In genomic region chr5:141484499-141485304, GRCh38 we compare ENCODE assay signal across 9 cellular contexts. TPM values are rescaled to one million over a fixed set of nuclear protein-coding genes. Genes with fewer than 3 reads are reported as not detected.
DNase-seq lines count a peak whose midpoint lies in the region; ATAC-seq and TF ChIP-seq lines count a peak whose summit lies in the region.
"Had no signal": no experiment of that assay in that cellular context is flagged by ENCODE, and none has a peak within 500 bp of the region (broad histone marks: within the 10 kb centered on the region; RNA-seq: fewer than 3 reads in every experiment).

Gene PCDHGC4 (plus strand): TSS chr5:141485030. CDS start chr5:141485174, 144 bp downstream.

- TF ChIP-seq CTCF in SK-N-SH (IDR thresholded peaks at IDR 0.05) (no peak), heart left ventricle (IDR thresholded peaks at IDR 0.05) (no peak)

- CTCF ChIA-PET in SK-N-SH (lab: Yijun Ruan, JAX) = interaction anchor here (1.0 to 7.9 kb wide), 11 partner anchors 9 to 643 kb away, joined by 3 to 75 read pairs (median 7); partner anchors contain the start of genes PCDHA8, PCDHGA7 and PCDHGC3

- no peak within 1 kb of the TSS for H2AFZ ChIP-seq in SK-N-SH (ENCODE audit: low read depth)

- ATAC-seq in HG02759 (IDR thresholded peaks at IDR 0.05; ENCODE audit: unreplicated experiment) = peak; percentile 60
- ATAC-seq in heart left ventricle = peak in 2 of 4 donors; percentile 23 to 42
- ATAC-seq in T-helper 17 cell = no peak
- ATAC-seq in HG03159 (IDR thresholded peaks at IDR 0.05; ENCODE audit: unreplicated experiment) = no peak

- H3K27ac ChIP-seq in SK-N-SH (ENCODE audit: low read depth in 2 of 2, low read length in 1 of 2) (peak within 1 kb of the TSS; percentile 11 to 91; a peak in 3 of 4 replicates), heart left ventricle (peak within 1 kb of the TSS in 2 of 12 donors; percentile 9), rectal smooth muscle tissue (ENCODE audit: low read depth, low read length) (no peak within 1 kb of the TSS)

- no peak within 1 kb of the TSS for H3K27ac Mint-ChIP-seq in T-helper 17 cell

- H3K9me3 ChIP-seq in SK-N-SH (no peaks in the 10 kb centered on the region), heart left ventricle (no peaks in the 10 kb centered on the region), T-helper 17 cell (ENCODE audit: control insufficient read depth, low read length, poor library complexity, severe bottlenecking) (no peaks in the 10 kb centered on the region)

- no peak for TF ChIP-seq EP300 in SK-N-SH (IDR thresholded peaks at IDR 0.05; ENCODE audit: borderline replicate concordance in 1 of 2, low read depth in 1 of 2, low read length in 1 of 2)

- WGBS in SK-N-SH (ENCODE audit: low lambda C conversion rate) = 40% methylated on average over 30 of the region's 40 CpGs
- 9 to 17% (median 13%) methylated on average over 34 to 40 of the region's 40 CpGs for WGBS in heart left ventricle, 4 donors

- DNase-seq in SK-N-SH (peak; percentile 91), heart left ventricle (peak in 1 of 5 donors; percentile 29), T-helper 17 cell (no peak), UCSD-AML1 (lab: John Stamatoyannopoulos, UW; ENCODE audit: unreplicated experiment) (no peak), EL (no peak)

- H3K27me3 Mint-ChIP-seq in T-helper 17 cell = peaks cover 96% of the 10 kb centered on the region

- TF ChIP-seq RAD21 in SK-N-SH (IDR thresholded peaks at IDR 0.05; ENCODE audit: low read length) = 0 out of 2 replicates have a peak, but pooled peaks have one; percentile 2

- H3K4me3 ChIP-seq in SK-N-SH (ENCODE audit: low read depth in 2 of 2, low read length in 1 of 2) (peak within 1 kb of the TSS in 1 of 2 experiments; percentile 42; a peak in 2 of 4 replicates), heart left ventricle (peak within 1 kb of the TSS in 11 of 12 donors; percentile 1 to 57 (median 44)), rectal smooth muscle tissue (ENCODE audit: low read length) (peak within 1 kb of the TSS; percentile 58)
- H3K4me3 ChIP-seq: lung had no signal

- peaks cover 29 to 33% of the 10 kb centered on the region in 2 experiments for H3K36me3 ChIP-seq in SK-N-SH (replicated peaks in 1 of 2; ENCODE audit: control insufficient read depth in 1 of 2, insufficient read depth in 2 of 2, low read length in 1 of 2)
- peaks cover 0 to 25% (median 5%) of the 10 kb centered on the region in 9 donors for H3K36me3 ChIP-seq in heart left ventricle
- H3K36me3 ChIP-seq in rectal smooth muscle tissue (ENCODE audit: control insufficient read depth, insufficient read depth, low read length) = no peaks in the 10 kb centered on the region

- no peak within 1 kb of the TSS for H3K4me3 Mint-ChIP-seq in T-helper 17 cell

- H3K27me3 ChIP-seq in SK-N-SH (ENCODE audit: insufficient read depth) (no peaks in the 10 kb centered on the region), heart left ventricle (peaks cover 0 to 23% (median 0%) of the 10 kb centered on the region in 9 donors), rectal smooth muscle tissue (ENCODE audit: control insufficient read depth, insufficient read depth, low read length) (no peaks in the 10 kb centered on the region)

- TF ChIP-seq POLR2A in heart left ventricle (IDR thresholded peaks at IDR 0.05) = no peak

- peaks cover 88% of the 10 kb centered on the region for H3K79me2 ChIP-seq in SK-N-SH (ENCODE audit: insufficient read depth)

- H3K9ac ChIP-seq in SK-N-SH = no peak within 1 kb of the TSS
- H3K9ac ChIP-seq in rectal smooth muscle tissue (ENCODE audit: low read length) = no peak within 1 kb of the TSS

- H3K4me2 ChIP-seq in SK-N-SH = peak within 1 kb of the TSS; percentile 49; the same call in 1 of the 2 replicates

- H3F3A ChIP-seq in SK-N-SH (replicated peaks; ENCODE audit: insufficient read depth) = peaks cover 9% of the 10 kb centered on the region

- peaks cover 57% of the 10 kb centered on the region; the same call in 1 of the 2 replicates for H4K20me1 ChIP-seq in SK-N-SH (ENCODE audit: insufficient read depth)

- no peaks in the 10 kb centered on the region for H3K9me2 ChIP-seq in SK-N-SH

- H3K36me3 Mint-ChIP-seq in T-helper 17 cell (ENCODE audit: low read depth) = no peaks in the 10 kb centered on the region

- POLR2A ChIA-PET in SK-N-SH (lab: Yijun Ruan, JAX) = interaction anchor here (0.5 to 3.3 kb wide), 8 partner anchors 9 to 73 kb away, joined by 3 to 14 read pairs (median 5); partner anchors contain the start of gene PCDHGC3

- intact Hi-C loops in heart left ventricle (cut with DNase I) = no loop called here

- H3K4me1 Mint-ChIP-seq in T-helper 17 cell = peaks cover 2% of the 10 kb centered on the region

- H3K4me1 ChIP-seq in SK-N-SH (ENCODE audit: control insufficient read depth in 1 of 2, insufficient read depth in 2 of 2, low read depth in 1 of 2, low read length in 1 of 2) = peaks cover 29 to 44% of the 10 kb centered on the region in 2 experiments
- peaks cover 3 to 90% (median 32%) of the 10 kb centered on the region in 12 donors for H3K4me1 ChIP-seq in heart left ventricle
- H3K4me1 ChIP-seq in rectal smooth muscle tissue (ENCODE audit: control insufficient read depth, insufficient read depth, low read length) = peaks cover 17% of the 10 kb centered on the region

TF ChIP-seq in SK-N-SH, 30 proteins besides CTCF, POLR2A, EP300 and RAD21:
- TF ChIP-seq RFX5 (IDR thresholded peaks at IDR 0.05; ENCODE audit: low read length) = peak; percentile 94
- TF ChIP-seq MEF2A (IDR thresholded peaks at IDR 0.05; ENCODE audit: borderline replicate concordance, low read depth) = no peak
- TF ChIP-seq GABPA (IDR thresholded peaks at IDR 0.05; ENCODE audit: low read depth) = no peak
- no peak for TF ChIP-seq POLR2AphosphoS5 (IDR thresholded peaks at IDR 0.05; ENCODE audit: low read depth, low read length)
- no peak for TF ChIP-seq CHD2 (IDR thresholded peaks at IDR 0.05; ENCODE audit: low read length, partially characterized antibody)
- TF ChIP-seq FOXJ3 (CRISPR knock-in tag; IDR thresholded peaks at IDR 0.05) = no peak
- TF ChIP-seq EZH2phosphoT487 (IDR thresholded peaks at IDR 0.05; ENCODE audit: borderline replicate concordance, low read depth) = no peak
- peak; percentile 6; the same call in 1 of the 2 replicates for TF ChIP-seq SMC3 (IDR thresholded peaks at IDR 0.05; ENCODE audit: low read depth, low read length)
- TF ChIP-seq USF1 (IDR thresholded peaks at IDR 0.05; ENCODE audit: borderline replicate concordance, low read depth) = no peak
- TF ChIP-seq GATA2 (CRISPR knock-in tag; IDR thresholded peaks at IDR 0.05) = peak; percentile 34; the same call in 1 of the 2 replicates
- no peak for TF ChIP-seq REST (IDR thresholded peaks at IDR 0.05; ENCODE audit: low read depth, low read length)
- no peak for TF ChIP-seq NFIC (IDR thresholded peaks at IDR 0.05; ENCODE audit: borderline replicate concordance)
- no peak for TF ChIP-seq TEAD4 (IDR thresholded peaks at IDR 0.05; ENCODE audit: borderline replicate concordance, insufficient read depth)

RNA-seq across cellular contexts. Expression of gene PCDHGC4, which starts in this region (rescaled TPM):
- polyA plus RNA-seq in SK-N-SH (2012; rRNA removed) = 0.53 and 0.78 TPM in 2 replicates
- polyA plus RNA-seq in SK-N-SH (2012; cell fraction: cytosol; rRNA removed) = 0.27 and 0.50 TPM in 2 replicates
- 2.4 and 2.6 TPM in 2 replicates for polyA plus RNA-seq in SK-N-SH (2012; cell fraction: nucleus; rRNA removed)
- total RNA-seq in heart left ventricle = 10 to 100 TPM in 1 of 9 donors, 1 to 10 TPM in 8; 1.7 to 10.4 (median 2.9) TPM
- 1 to 10 TPM in 1 of 2 donors, under 1 TPM in 1; 0.39 to 4.2 TPM for polyA plus RNA-seq in heart left ventricle
- not detected for total RNA-seq in T-helper 17 cell
